In genomic region chr11:2376751-2377451, GRCh38 we compare ENCODE assay signal across 8 cellular contexts. TPM values are rescaled to one million over a fixed set of nuclear protein-coding genes. Genes with fewer than 3 reads are reported as not detected.
DNase-seq lines count a peak whose midpoint lies in the region; ATAC-seq and TF ChIP-seq lines count a peak whose summit lies in the region.

Gene CD81 (plus strand): TSS chr11:2377310. CDS start chr11:2377550, 240 bp downstream.

- TF ChIP-seq CTCF in foreskin keratinocyte (conservative IDR thresholded peaks at IDR 0.05) (no peak), neutrophil (IDR thresholded peaks at IDR 0.05) (no peak), thyroid gland (IDR thresholded peaks at IDR 0.05) (no peak)

- H3K36me3 ChIP-seq in neutrophil (no peaks in the 10 kb centered on the region), thyroid gland (no peaks in the 10 kb centered on the region)

- ATAC-seq in foreskin keratinocyte (peak; percentile 48), GM21786 (IDR thresholded peaks at IDR 0.05; ENCODE audit: unreplicated experiment) (no peak)

- DNase-seq in Daoy (ENCODE audit: low read depth) (peak; percentile 32), HCEC 1CT (peak; percentile 37), activated gamma-delta T cell treated with Interleukin-2 at 50 U/mL for 16 hours (peak; percentile 58), foreskin keratinocyte (no peak), thyroid gland (peak; percentile 30 to 40)

- peak within 1 kb of the TSS; percentile 88 for H3K27ac ChIP-seq in foreskin keratinocyte
- no peak within 1 kb of the TSS for H3K27ac ChIP-seq in neutrophil
- peak within 1 kb of the TSS; percentile 90 to 98 (median 97) for H3K27ac ChIP-seq in thyroid gland

- H3K9me3 ChIP-seq in neutrophil (no peaks in the 10 kb centered on the region), thyroid gland (no peaks in the 10 kb centered on the region)

- WGBS in thyroid gland, 2 donors: 7 to 36% methylated on average over 5 to 12 of the region's 65 CpGs

- TF ChIP-seq POLR2A in thyroid gland (IDR thresholded peaks at IDR 0.05): peak in 1 of 2 donors; percentile 71

- no peaks in the 10 kb centered on the region for H3K4me1 ChIP-seq in foreskin keratinocyte
- peaks cover 6 to 9% of the 10 kb centered on the region in 2 experiments for H3K4me1 ChIP-seq in neutrophil (ENCODE audit: control insufficient read depth in 1 of 2, insufficient read depth in 1 of 2, low read depth in 1 of 2, low read length in 1 of 2)
- peaks cover 50 to 69% of the 10 kb centered on the region in 2 donors for H3K4me1 ChIP-seq in thyroid gland

- intact Hi-C loops in thyroid gland (cut with DNase I): no loop called here

- H3K4me3 ChIP-seq in neutrophil (ENCODE audit: low read depth in 1 of 2, low read length in 1 of 2) (peak within 1 kb of the TSS; percentile 25 to 40), thyroid gland (replicated peaks in 1 of 3) (peak within 1 kb of the TSS; percentile 46 to 100 (median 96))

- H3K27me3 ChIP-seq in foreskin keratinocyte (no peaks in the 10 kb centered on the region), neutrophil (peaks cover 54% of the 10 kb centered on the region), thyroid gland (no peaks in the 10 kb centered on the region)

TF ChIP-seq in PFSK-1, 5 proteins besides CTCF, POLR2A, EP300 and RAD21:
- TF ChIP-seq POLR2AphosphoS5 (IDR thresholded peaks at IDR 0.05; ENCODE audit: low read depth, low read length) (peak; percentile 69), TAF1 (IDR thresholded peaks at IDR 0.05; ENCODE audit: borderline replicate concordance, insufficient read depth, low read length) (peak; percentile 72), FOXP2 (optimal IDR thresholded peaks at IDR 0.05; ENCODE audit: borderline replicate concordance, extremely low read depth, extremely low read length, insufficient read depth) (peak; percentile 1), SIN3A (IDR thresholded peaks at IDR 0.05; ENCODE audit: borderline replicate concordance, insufficient read depth, low read length) (no peak), REST (IDR thresholded peaks at IDR 0.05; ENCODE audit: insufficient read depth in 1 of 2, low read depth in 2 of 2, low read length in 2 of 2) (no peak)

RNA-seq across cellular contexts. Expression of gene CD81, which starts in this region (rescaled TPM):
- 62.0 and 67.5 TPM in 2 replicates for total RNA-seq in Daoy (2014; rRNA removed; shearing (Covaris generic))
- 435 TPM for polyA plus RNA-seq in PFSK-1 (2012; ENCODE audit: insufficient read length, low read depth)
- total RNA-seq in foreskin keratinocyte (240 and 248 TPM in 2 replicates), thyroid gland (100 to 1,000 TPM; 264 to 370 (median 298) TPM)
- polyA plus RNA-seq in foreskin keratinocyte: 454 and 491 TPM in 2 replicates

Comparison
In these comparisons a context has a peak if more than half of its experiments do, and no peak if none do; other contexts are left out.
1. DNase-seq: peak in Daoy (single experiment), HCEC 1CT (single experiment), activated gamma-delta T cell treated with Interleukin-2 at 50 U/mL for 16 hours (single experiment) and thyroid gland (2 of 2); none in foreskin keratinocyte (0 of 2).